8 cellular contexts compared by ENCODE assay signal in the genomic region with DNA sequence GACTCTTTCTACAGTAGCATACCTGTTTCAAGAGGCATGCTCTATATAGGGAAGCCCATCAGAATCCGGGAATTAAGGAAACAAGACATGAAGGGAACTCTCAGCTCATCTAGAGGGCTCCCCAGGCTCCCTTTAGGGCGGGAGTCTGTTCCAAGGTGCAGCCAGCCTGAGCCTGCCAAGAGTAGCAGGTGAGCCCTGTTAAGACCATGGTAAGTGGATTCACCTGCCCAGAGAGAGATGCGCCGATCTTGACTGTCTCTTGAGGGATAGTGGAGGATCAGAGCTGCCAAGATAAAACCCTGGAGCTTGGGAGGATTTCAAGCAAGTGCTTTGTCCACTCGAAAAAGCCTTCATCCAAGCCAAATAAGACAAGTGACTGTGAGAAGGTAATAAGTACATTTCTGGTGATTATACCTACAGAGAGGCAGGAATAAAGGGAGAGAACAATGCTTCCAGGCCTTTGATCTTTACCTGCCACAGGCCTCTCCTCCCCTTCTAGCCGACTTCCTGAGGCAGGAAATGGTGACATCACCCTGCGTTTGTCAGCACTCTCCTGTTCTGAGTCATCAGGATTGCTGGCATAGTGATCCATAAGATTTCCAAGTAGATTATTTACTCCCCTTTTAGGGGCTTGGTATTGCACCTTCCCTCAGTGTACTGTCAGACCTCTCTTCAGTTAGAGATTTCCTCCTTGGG. TPM values are rescaled to one million over a fixed set of nuclear protein-coding genes. Genes with fewer than 3 reads are reported as not detected.
DNase-seq lines count a peak whose midpoint lies in the region; ATAC-seq, FAIRE-seq and TF ChIP-seq lines count a peak whose summit lies in the region.

No MANE protein-coding gene starts in this region.

- H3K9me3 ChIP-seq in small intestine (ENCODE audit: control insufficient read depth, low read depth), result no peaks in the 10 kb centered on the region

- DNase-seq in AG08396 (ENCODE audit: low spot score) (peak; percentile 68), NCI-H345 (lab: John Stamatoyannopoulos, UW) (peak; percentile 72), epithelial cell of esophagus (ENCODE audit: low read depth) (peak; percentile 97), small intestine (peak; percentile 94), MV-4-11 (lab: John Stamatoyannopoulos, UW) (no peak)
- DNase-seq in stimulated activated naive B cell treated with anti-CD40 and anti-IgM and Interleukin-4, amounts not matched to agents 10 μg/mL and 1 μg/mL and 100 μg/mL, for 72 hours, result no peak
- no peak for DNase-seq in effector memory CD8-positive, alpha-beta T cell

- peaks cover 0 to 2% of the 10 kb centered on the region in 2 donors for H3K4me1 ChIP-seq in small intestine (ENCODE audit: control insufficient read depth in 2 of 2, insufficient read depth in 1 of 2, low read depth in 1 of 2, low read length in 1 of 2)

- FAIRE-seq in small intestine (lab: Jason Lieb, UNC), result no peak

- no peaks in the 10 kb centered on the region for H3K27me3 Mint-ChIP-seq in stimulated activated naive B cell treated with anti-CD40 and anti-IgM and Interleukin-4, amounts not matched to agents 10 μg/mL and 1 μg/mL and 100 μg/mL, for 72 hours
- no peaks in the 10 kb centered on the region for H3K27me3 Mint-ChIP-seq in effector memory CD8-positive, alpha-beta T cell

- no peak overlapping the region for H3K4me3 Mint-ChIP-seq in stimulated activated naive B cell treated with anti-CD40 and anti-IgM and Interleukin-4, amounts not matched to agents 10 μg/mL and 1 μg/mL and 100 μg/mL, for 72 hours
- no peak overlapping the region for H3K4me3 Mint-ChIP-seq in effector memory CD8-positive, alpha-beta T cell

- H3K27ac ChIP-seq in small intestine (ENCODE audit: low read depth in 1 of 2, low read length in 1 of 2), result peak overlapping the region; percentile 76 to 77

- no peaks in the 10 kb centered on the region for H3K27me3 ChIP-seq in small intestine (ENCODE audit: control insufficient read depth in 2 of 2, insufficient read depth in 2 of 2, low read length in 2 of 2)

- no peaks in the 10 kb centered on the region for H3K36me3 Mint-ChIP-seq in stimulated activated naive B cell treated with anti-CD40 and anti-IgM and Interleukin-4, amounts not matched to agents 10 μg/mL and 1 μg/mL and 100 μg/mL, for 72 hours
- H3K36me3 Mint-ChIP-seq in effector memory CD8-positive, alpha-beta T cell (ENCODE audit: insufficient read depth), result peaks cover 3% of the 10 kb centered on the region

- H3K4me3 ChIP-seq in epithelial cell of esophagus (ENCODE audit: low read length) (no peak overlapping the region), small intestine (ENCODE audit: low read depth in 1 of 2, low read length in 2 of 2) (no peak overlapping the region)

- 12 to 47% (median 29%) methylated on average over 7 of the region's 7 CpGs for WGBS in small intestine, 3 donors

- TF ChIP-seq CTCF in epithelial cell of esophagus (IDR thresholded peaks at IDR 0.05; ENCODE audit: insufficient read depth, low read depth, low read length, missing control alignments), result no peak

- peak; percentile 64 for ATAC-seq in GM21737 (IDR thresholded peaks at IDR 0.05; ENCODE audit: unreplicated experiment)
- no peak for ATAC-seq in stimulated activated naive B cell treated with anti-CD40 and anti-IgM and Interleukin-4, amounts not matched to agents 10 μg/mL and 1 μg/mL and 100 μg/mL, for 72 hours (replicated peaks)
- ATAC-seq in effector memory CD8-positive, alpha-beta T cell (replicated peaks), result no peak

- no peak overlapping the region for H3K27ac Mint-ChIP-seq in stimulated activated naive B cell treated with anti-CD40 and anti-IgM and Interleukin-4, amounts not matched to agents 10 μg/mL and 1 μg/mL and 100 μg/mL, for 72 hours
- H3K27ac Mint-ChIP-seq in effector memory CD8-positive, alpha-beta T cell, result no peak overlapping the region

- no peaks in the 10 kb centered on the region for H3K9me3 Mint-ChIP-seq in stimulated activated naive B cell treated with anti-CD40 and anti-IgM and Interleukin-4, amounts not matched to agents 10 μg/mL and 1 μg/mL and 100 μg/mL, for 72 hours
- no peaks in the 10 kb centered on the region for H3K9me3 Mint-ChIP-seq in effector memory CD8-positive, alpha-beta T cell

- H3K4me1 Mint-ChIP-seq in stimulated activated naive B cell treated with anti-CD40 and anti-IgM and Interleukin-4, amounts not matched to agents 10 μg/mL and 1 μg/mL and 100 μg/mL, for 72 hours, result peaks cover 0 to 2% of the 10 kb centered on the region in 2 donors
- H3K4me1 Mint-ChIP-seq in effector memory CD8-positive, alpha-beta T cell (ENCODE audit: low read depth in 2 of 2), result peaks cover 6 to 7% of the 10 kb centered on the region in 2 donors

- H3K36me3 ChIP-seq in small intestine (ENCODE audit: control insufficient read depth in 2 of 2, insufficient read depth in 2 of 2, low read length in 2 of 2), result no peaks in the 10 kb centered on the region

RNA-seq across cellular contexts. Expression of gene KLF5, which starts 31.5 kb away (rescaled TPM):
- 100 to 1,000 TPM; 126 to 178 (median 141) TPM for polyA plus RNA-seq in small intestine

Comparison
In these comparisons a context has a peak if more than half of its experiments do, and no peak if none do; other contexts are left out.
1. DNase-seq: peak in AG08396 (single experiment), NCI-H345 (single experiment), epithelial cell of esophagus (single experiment) and small intestine (single experiment); none in stimulated activated naive B cell treated with anti-CD40 and anti-IgM and Interleukin-4, amounts not matched to agents 10 μg/mL and 1 μg/mL and 100 μg/mL, for 72 hours (single experiment), MV-4-11 (single experiment) and effector memory CD8-positive, alpha-beta T cell (0 of 3).